8 cellular contexts compared by ENCODE assay signal in genomic region chr17:56595831-56596740, GRCh38. TPM values are rescaled to one million over a fixed set of nuclear protein-coding genes. Genes with fewer than 3 reads are reported as not detected.
DNase-seq lines count a peak whose midpoint lies in the region; ATAC-seq, FAIRE-seq and TF ChIP-seq lines count a peak whose summit lies in the region.

No MANE protein-coding gene starts in this region.

- no peaks in the 10 kb centered on the region for H3K9me3 Mint-ChIP-seq in CD4-positive, alpha-beta T cell
- H3K9me3 Mint-ChIP-seq in naive thymus-derived CD8-positive, alpha-beta T cell: no peaks in the 10 kb centered on the region

- RAD21 ChIA-PET in GM12878 (lab: Charles Lee; ENCODE audit: unreplicated experiment): interaction anchor here (0.7 kb wide), 1 partner anchor 184 kb away, joined by 3 read pairs; no protein-coding TSS in a partner anchor

- peaks cover 37% of the 10 kb centered on the region for H3K27me3 Mint-ChIP-seq in CD4-positive, alpha-beta T cell
- H3K27me3 Mint-ChIP-seq in naive thymus-derived CD8-positive, alpha-beta T cell: peaks cover 0 to 26% (median 0%) of the 10 kb centered on the region in 5 donors

- H3K9ac ChIP-seq in KMS-11 (no peak overlapping the region), GM12878 (ENCODE audit: control insufficient read depth, insufficient read depth, low read length) (no peak overlapping the region)

- peaks cover 19% of the 10 kb centered on the region for H3K27me3 ChIP-seq in CD4-positive, alpha-beta T cell (ENCODE audit: control insufficient read depth, insufficient read depth, low read length)
- peaks cover 27% of the 10 kb centered on the region for H3K27me3 ChIP-seq in KMS-11 (ENCODE audit: insufficient read depth, low read depth)
- peaks cover 13 to 19% of the 10 kb centered on the region in 2 experiments for H3K27me3 ChIP-seq in GM12878 (replicated peaks in 1 of 2; ENCODE audit: control insufficient read depth in 2 of 2, insufficient read depth in 2 of 2, low read length in 1 of 2)

- peaks cover 49% of the 10 kb centered on the region for H3K4me1 Mint-ChIP-seq in CD4-positive, alpha-beta T cell (ENCODE audit: low read depth)
- peaks cover 26 to 58% (median 52%) of the 10 kb centered on the region in 4 donors for H3K4me1 Mint-ChIP-seq in naive thymus-derived CD8-positive, alpha-beta T cell

- TF ChIP-seq CTCF in CD4-positive, alpha-beta T cell (IDR thresholded peaks at IDR 0.05): no peak
- TF ChIP-seq CTCF in KMS-11 (conservative IDR thresholded peaks at IDR 0.05; ENCODE audit: low read depth, low read length) (no peak), GM12878 (IDR thresholded peaks at IDR 0.05 in 2 of 3, conservative IDR thresholded peaks at IDR 0.05 in 1 of 3; ENCODE audit: control insufficient read depth in 2 of 3, extremely low read depth in 1 of 3, insufficient read depth in 1 of 3, low read depth in 3 of 3, low read length in 3 of 3) (no peak)

- H3K36me3 ChIP-seq in KMS-11 (ENCODE audit: insufficient read depth) (no peaks in the 10 kb centered on the region), GM12878 (ENCODE audit: control insufficient read depth in 2 of 2, insufficient read depth in 2 of 2, low read length in 1 of 2) (no peaks in the 10 kb centered on the region)

- no TSS peak for BruUV-seq in GM12878 (replicated peaks; lab: Mats Ljungman, UMichigan)

- H3K36me3 Mint-ChIP-seq in CD4-positive, alpha-beta T cell (ENCODE audit: low read depth): peaks cover 16% of the 10 kb centered on the region
- H3K36me3 Mint-ChIP-seq in naive thymus-derived CD8-positive, alpha-beta T cell: peaks cover 0 to 2% (median 0%) of the 10 kb centered on the region in 3 donors

- H3K4me2 ChIP-seq in KMS-11 (peak overlapping the region; percentile 9; the same call in 1 of the 2 replicates), GM12878 (ENCODE audit: control insufficient read depth, insufficient read depth) (no peak overlapping the region)

- SMC1A ChIA-PET in GM12878 (lab: Charles Lee; ENCODE audit: uncharacterized antibody, unreplicated experiment): interaction anchor here (1.0 to 1.5 kb wide), 2 partner anchors 13 to 120 kb away, joined by 3 to 4 read pairs; no protein-coding TSS in a partner anchor

- H3K79me2 ChIP-seq in KMS-11 (ENCODE audit: insufficient read depth, low read depth) (no peaks in the 10 kb centered on the region), GM12878 (ENCODE audit: control insufficient read depth, insufficient read depth, low read length) (no peaks in the 10 kb centered on the region)

- in situ Hi-C loops in GM12878 (cut with MboI): no loop called here

- intact Hi-C loops in CD4-positive, alpha-beta T cell (cut with DNase I, micrococcal nuclease): loop anchor here in 1 of 2 experiments (2.0 to 10.0 kb wide), 3 partner anchors 37 to 489 kb away; partner anchors contain the start of genes AKAP1 and COIL
- intact Hi-C loops in GM12878 (cut with micrococcal nuclease; ENCODE audit: unreplicated experiment): no loop called here

- CTCF ChIA-PET in CD4-positive, alpha-beta T cell (lab: Charles Lee): interaction anchor here (1.8 kb wide), 1 partner anchor 184 kb away, joined by 6 read pairs; no protein-coding TSS in a partner anchor
- CTCF ChIA-PET in GM12878 (lab: Yijun Ruan, JAX): interaction anchor here (6.0 kb wide), 1 partner anchor 121 kb away, joined by 57 read pairs; no protein-coding TSS in a partner anchor

- POLR2A ChIA-PET in CD4-positive, alpha-beta T cell (lab: Charles Lee): interaction anchor here (0.7 to 5.3 kb wide), 9 partner anchors 7 to 184 kb away, joined by 3 to 147 read pairs (median 6); no protein-coding TSS in a partner anchor
- POLR2A ChIA-PET in GM12878 (lab: Charles Lee): no interaction called here
- POLR2A ChIA-PET in naive thymus-derived CD8-positive, alpha-beta T cell (lab: Charles Lee): interaction anchor here (0.6 to 15.8 kb wide), 12 partner anchors 10 to 1740 kb away, joined by 3 to 349 read pairs (median 6); no protein-coding TSS in a partner anchor

- peak overlapping the region; percentile 90 for H3K4me3 Mint-ChIP-seq in CD4-positive, alpha-beta T cell
- peak overlapping the region; percentile 89 to 98 (median 94) for H3K4me3 Mint-ChIP-seq in naive thymus-derived CD8-positive, alpha-beta T cell

- TF ChIP-seq RAD21 in GM12878 (IDR thresholded peaks at IDR 0.05; ENCODE audit: insufficient read depth, low read depth, low read length): no peak

- DNase-seq in CD4-positive, alpha-beta T cell: peak in 4 of 10 experiments; percentile 13 to 51 (median 23)
- DNase-seq in GM12878 (ENCODE audit: low read depth, low spot score): no peak
- DNase-seq in naive thymus-derived CD8-positive, alpha-beta T cell: peak in 5 of 10 donors; percentile 17 to 68 (median 27)
- no peak for DNase-seq in NCI-H2196 (lab: John Stamatoyannopoulos, UW; ENCODE audit: unreplicated experiment)

- peak overlapping the region; percentile 69 for H3K27ac ChIP-seq in CD4-positive, alpha-beta T cell (ENCODE audit: low read depth, low read length)
- H3K27ac ChIP-seq in KMS-11 (no peak overlapping the region), GM12878 (ENCODE audit: control insufficient read depth, insufficient read depth) (no peak overlapping the region)

- H3K4me1 ChIP-seq in KMS-11 (ENCODE audit: low read depth, poor library complexity, severe bottlenecking): peaks cover 15% of the 10 kb centered on the region
- H3K4me1 ChIP-seq in GM12878 (ENCODE audit: control insufficient read depth, insufficient read depth, low read length): no peaks in the 10 kb centered on the region

- H3K4me3 ChIP-seq in KMS-11 (IDR thresholded peaks at IDR 0.05; ENCODE audit: insufficient read depth, low read depth, low read length): no peak overlapping the region
- no peak overlapping the region for H3K4me3 ChIP-seq in GM12878

- no peak for ATAC-seq in CD4-positive, alpha-beta T cell (ENCODE audit: poor library complexity)
- ATAC-seq in GM12878: no peak
- no peak for ATAC-seq in naive thymus-derived CD8-positive, alpha-beta T cell
- ATAC-seq in HG02759 (IDR thresholded peaks at IDR 0.05; ENCODE audit: unreplicated experiment): no peak
- no peak for ATAC-seq in HG03108 (IDR thresholded peaks at IDR 0.05; ENCODE audit: unreplicated experiment)
- no peak for ATAC-seq in HG02840 (IDR thresholded peaks at IDR 0.05; ENCODE audit: low FRiP score, unreplicated experiment)

- H4K20me1 ChIP-seq in KMS-11 (ENCODE audit: insufficient read depth): no peaks in the 10 kb centered on the region
- H4K20me1 ChIP-seq in GM12878 (ENCODE audit: control insufficient read depth, insufficient read depth): no peaks in the 10 kb centered on the region

- TF ChIP-seq EP300 in GM12878 (IDR thresholded peaks at IDR 0.05; ENCODE audit: borderline replicate concordance in 1 of 2, control insufficient read depth in 1 of 2, low read depth in 2 of 2, low read length in 2 of 2): no peak

- no peak for TF ChIP-seq POLR2A in GM12878 (IDR thresholded peaks at IDR 0.05; ENCODE audit: low read depth, low read length)

- no peak for FAIRE-seq in GM12878 (lab: Jason Lieb, UNC)

- no peaks in the 10 kb centered on the region for H3K9me3 ChIP-seq in CD4-positive, alpha-beta T cell (ENCODE audit: control insufficient read depth, low read length)
- H3K9me3 ChIP-seq in GM12878 (replicated peaks; ENCODE audit: control insufficient read depth, insufficient read depth, low read length): no peaks in the 10 kb centered on the region

- WGBS in GM12878 (ENCODE audit: insufficient coverage, insufficient replicate concordance, low lambda C conversion rate, missing lambda C conversion rate): 5% methylated on average over 43 of the region's 45 CpGs

- H3K27ac Mint-ChIP-seq in CD4-positive, alpha-beta T cell: peak overlapping the region; percentile 96
- H3K27ac Mint-ChIP-seq in naive thymus-derived CD8-positive, alpha-beta T cell: peak overlapping the region; percentile 84 to 99 (median 96)

- H2AFZ ChIP-seq in KMS-11 (ENCODE audit: low read depth): no peak overlapping the region
- H2AFZ ChIP-seq in GM12878 (ENCODE audit: control insufficient read depth, low read depth, low read length): no peak overlapping the region

TF ChIP-seq in GM12878, 131 proteins besides CTCF, POLR2A, EP300 and RAD21:
- TF ChIP-seq NRF1 (conservative IDR thresholded peaks at IDR 0.05; ENCODE audit: low read depth, low read length) (no peak), EZH2 (IDR thresholded peaks at IDR 0.05; ENCODE audit: borderline replicate concordance, control insufficient read depth, low read depth, low read length) (0 out of 2 replicates have a peak, but pooled peaks have one; percentile 83)

RNA-seq across cellular contexts. Expression of gene NOG, which starts 2.6 kb away (rescaled TPM):
- total RNA-seq in CD4-positive, alpha-beta T cell: 10 to 100 TPM; 12.5 to 12.7 TPM
- not detected in 2 replicates for total RNA-seq in GM12878 (2013; cell fraction: nucleolus; rRNA removed)
- not detected in 2 replicates for total RNA-seq in GM12878 (2014; rRNA removed)
- total RNA-seq in GM12878 (2014; rRNA removed; fragmentation: Illumina TruSeq; extraction: Trizol): not detected in 2 replicates
- 0.10 TPM in 1 of 2 replicates, not detected in the other for total RNA-seq in GM12878 (2021)
- polyA plus RNA-seq in GM12878 (2011; ENCODE audit: low read depth): not detected
- polyA plus RNA-seq in GM12878 (2011; rRNA removed): not detected in 2 replicates
- polyA plus RNA-seq in GM12878 (2011; cell fraction: cytosol; rRNA removed): 0.04 and 0.05 TPM in 2 replicates
- polyA plus RNA-seq in GM12878 (2011; cell fraction: nucleus; rRNA removed): 0.06 TPM in 1 of 2 replicates, not detected in the other
- not detected in 2 replicates for polyA plus RNA-seq in GM12878 (2012)
- polyA plus RNA-seq in GM12878 (2014; fragmentation: Illumina TruSeq; extraction: Trizol): not detected in 2 replicates
- polyA plus RNA-seq in GM12878 (2014; fragmentation: Nextera tagmentation; extraction: Ambion mirVana): not detected
- polyA plus RNA-seq in GM12878 (2014; rRNA removed): not detected in 2 replicates
- not detected for polyA plus RNA-seq in GM12878 (2016; fragmentation: Nextera tagmentation; extraction: Ambion mirVana)
- not detected in 2 replicates for polyA minus RNA-seq in GM12878 (2011; rRNA and poly(A)+ RNA removed)
- not detected in 2 replicates for polyA minus RNA-seq in GM12878 (2011; cell fraction: cytosol; rRNA and poly(A)+ RNA removed)
- polyA minus RNA-seq in GM12878 (2011; cell fraction: nucleus; rRNA and poly(A)+ RNA removed): not detected in 2 replicates
- total RNA-seq in naive thymus-derived CD8-positive, alpha-beta T cell: 100 to 1,000 TPM; 108 to 114 TPM
- polyA plus RNA-seq in naive thymus-derived CD8-positive, alpha-beta T cell: 10 to 100 TPM; 23.4 to 54.8 (median 49.9) TPM

Comparison
In these comparisons a context has a peak if more than half of its experiments do, and no peak if none do; other contexts are left out.
1. RNA of gene NOG, which starts 2.6 kb away (total RNA-seq): 108 to 114 TPM in naive thymus-derived CD8-positive, alpha-beta T cell and 12.5 to 12.7 TPM in CD4-positive, alpha-beta T cell; 0.10 TPM in GM12878; every median in the first group is over 10 times any median in the second.